ENCODE assay signal across 1 cellular context in genomic region chr9:125143377-125144090, GRCh38.
TF ChIP-seq lines count a peak whose summit lies in the region.

SCAI (minus strand) TSS chr9:125143528; CDS start chr9:125143437, 91 bp downstream.

TF ChIP-seq in K562, 482 proteins besides CTCF, POLR2A, EP300 and RAD21 (continued from another document and continues in another):
- TF ChIP-seq CHD7 (IDR thresholded peaks at IDR 0.05; ENCODE audit: low read depth, low read length) (no peak), ADNP (tag; IDR thresholded peaks at IDR 0.05) (no peak), NFIC (IDR thresholded peaks at IDR 0.05) (no peak), SREBF1 (IDR thresholded peaks at IDR 0.05; ENCODE audit: borderline replicate concordance, low read depth, low read length) (no peak), ZNF57 (CRISPR knock-in tag; IDR thresholded peaks at IDR 0.05) (no peak), RBM39 (optimal IDR thresholded peaks at IDR 0.05; ENCODE audit: low read depth, low read length) (no peak), ZNF263 (CRISPR knock-in tag; IDR thresholded peaks at IDR 0.05; ENCODE audit: borderline replicate concordance) (no peak), SMARCA5 (IDR thresholded peaks at IDR 0.05) (no peak), RUNX1 (IDR thresholded peaks at IDR 0.05; ENCODE audit: low read depth) (no peak), ATF1 (CRISPR knock-in tag; IDR thresholded peaks at IDR 0.05) (no peak), ATF1 (tag; IDR thresholded peaks at IDR 0.05) (peak; percentile 78), ZNF140 (CRISPR knock-in tag; IDR thresholded peaks at IDR 0.05) (no peak), NCOA4 (IDR thresholded peaks at IDR 0.05; ENCODE audit: partially characterized antibody) (no peak), ZNF586 (CRISPR knock-in tag; conservative IDR thresholded peaks at IDR 0.05) (no peak), SAFB (IDR thresholded peaks at IDR 0.05; ENCODE audit: borderline replicate concordance, low read depth, low read length) (no peak), CHD1 (IDR thresholded peaks at IDR 0.05; ENCODE audit: low read length) (no peak), ARID3A (IDR thresholded peaks at IDR 0.05; ENCODE audit: borderline replicate concordance, low read depth, low read length) (no peak), ZNF134 (CRISPR knock-in tag; conservative IDR thresholded peaks at IDR 0.05) (no peak), NFE2 (IDR thresholded peaks at IDR 0.05; ENCODE audit: low read depth) (no peak), TRIM25 (IDR thresholded peaks at IDR 0.05; ENCODE audit: borderline replicate concordance) (no peak), DEAF1 (CRISPR knock-in tag; IDR thresholded peaks at IDR 0.05) (peak; percentile 86), POLR2AphosphoS5 (IDR thresholded peaks at IDR 0.05; ENCODE audit: control insufficient read depth, insufficient read depth, low read depth, low read length) (peak; percentile 70), DPF2 (IDR thresholded peaks at IDR 0.05) (no peak), POLR2B (IDR thresholded peaks at IDR 0.05; ENCODE audit: low read depth, partially characterized antibody) (no peak), ZNF253 (CRISPR knock-in tag; conservative IDR thresholded peaks at IDR 0.05) (no peak), NFYB (IDR thresholded peaks at IDR 0.05; ENCODE audit: extremely low read depth, insufficient read length) (peak; percentile 81), REST (CRISPR knock-in tag; IDR thresholded peaks at IDR 0.05; ENCODE audit: low read depth) (no peak), HNRNPH1 (optimal IDR thresholded peaks at IDR 0.05; ENCODE audit: low read depth, low read length) (no peak), HDAC2 (IDR thresholded peaks at IDR 0.05) (no peak), CEBPZ (IDR thresholded peaks at IDR 0.05; ENCODE audit: borderline replicate concordance, low read depth, low read length) (peak; percentile 84; the same call in 1 of the 2 replicates), MBD1 (CRISPR knock-in tag; IDR thresholded peaks at IDR 0.05) (no peak), PHF8 (IDR thresholded peaks at IDR 0.05; ENCODE audit: borderline replicate concordance, low read length) (peak; percentile 52; the same call in 1 of the 2 replicates), HCFC1 (IDR thresholded peaks at IDR 0.05; ENCODE audit: low read depth, low read length) (peak; percentile 58)
